8 cellular contexts compared by ENCODE assay signal in genomic region chr9:83538172-83538889, GRCh38. TPM values are rescaled to one million over a fixed set of nuclear protein-coding genes. Genes with fewer than 3 reads are reported as not detected.
DNase-seq lines count a peak whose midpoint lies in the region; ATAC-seq and TF ChIP-seq lines count a peak whose summit lies in the region.

TSS of gene FRMD3 (minus strand) at chr9:83538401. CDS start at chr9:83538231, 170 bp downstream.

- peak within 1 kb of the TSS; percentile 20 to 45 for H3K27ac ChIP-seq in left lung

- intact Hi-C loops in left lung (cut with DNase I), result no loop called here

- no peaks in the 10 kb centered on the region for H3K9me3 ChIP-seq in left lung

- peak within 1 kb of the TSS; percentile 47 to 60 for H3K4me3 ChIP-seq in left lung

- ATAC-seq in GM18907 (IDR thresholded peaks at IDR 0.05; ENCODE audit: unreplicated experiment), result peak; percentile 72
- ATAC-seq in left lung, result peak; percentile 97
- ATAC-seq in HG03469 (IDR thresholded peaks at IDR 0.05; ENCODE audit: unreplicated experiment), result no peak

- H3K36me3 ChIP-seq in left lung, result no peaks in the 10 kb centered on the region

- in situ Hi-C loops in SK-MEL-5 (cut with HindIII; ENCODE audit: low pct_unique_long_range_greater_than_20kb, low sequenced_read_pairs), result no loop called here

- TF ChIP-seq CTCF in left lung (IDR thresholded peaks at IDR 0.05), result peak; percentile 65 to 72

- H3K4me1 ChIP-seq in left lung, result peaks cover 9 to 23% of the 10 kb centered on the region in 2 donors

- peak; percentile 88 for DNase-seq in AG20443 (ENCODE audit: low spot score)
- DNase-seq in Kasumi-1 (lab: John Stamatoyannopoulos, UW), result peak; percentile 78 to 80
- DNase-seq in SK-MEL-5 (ENCODE audit: low read depth, low spot score), result peak; percentile 66
- peak; percentile 77 for DNase-seq in dermis blood vessel endothelial cell
- DNase-seq in left lung, result peak; percentile 76 to 94
- DNase-seq in stimulated activated CD4-positive, alpha-beta T cell treated with anti-CD3 and anti-CD28 coated beads, Interleukin-15, amount 100 ng/mL, for 24 hours, result peak; percentile 63

- peaks cover 10 to 26% of the 10 kb centered on the region in 2 donors for H3K27me3 ChIP-seq in left lung

RNA-seq across cellular contexts. Expression of gene FRMD3, which starts in this region (rescaled TPM):
- total RNA-seq in SK-MEL-5 (2014; rRNA removed; shearing (Covaris generic)), result 21.5 and 22.1 TPM in 2 replicates
- polyA plus RNA-seq in SK-MEL-5 (2015; cell fraction: cytosol; rRNA removed), result 6.7 and 7.0 TPM in 2 replicates
- 10.3 and 18.8 TPM in 2 replicates for polyA plus RNA-seq in SK-MEL-5 (2015; cell fraction: nucleus; rRNA removed)
- total RNA-seq in dermis blood vessel endothelial cell (3.7 and 6.1 TPM in 2 replicates), left lung (1 to 10 TPM; 1.0 to 3.7 TPM)
